17 cellular contexts compared by ENCODE assay signal in genomic region chr10:33098966-33099663, GRCh38.
DNase-seq lines count a peak whose midpoint lies in the region; ATAC-seq and TF ChIP-seq lines count a peak whose summit lies in the region.
"Had no signal": no experiment of that assay in that cellular context is flagged by ENCODE, and none has a peak within 500 bp of the region (broad histone marks: within the 10 kb centered on the region; RNA-seq: fewer than 3 reads in every experiment).

No MANE protein-coding gene starts in this region.

- peak overlapping the region; percentile 71 for H3K18ac ChIP-seq in neuronal stem cell (ENCODE audit: low read length)

- DNase-seq in activated CD4-positive, alpha-beta T cell treated with anti-CD3 and anti-CD28 coated beads for 36 hours: no peak
- DNase-seq in activated CD4-positive, alpha-beta T cell treated with anti-CD3 and anti-CD28 coated beads for 4 hours: no peak
- no peak for DNase-seq in T-helper 2 cell treated with Interferon-gamma antibody and Interleukin-4, amounts not matched to agents 5 μg/mL and 100 μg/mL, for 36 hours (ENCODE audit: low spot score)
- DNase-seq in neuronal stem cell (ENCODE audit: low spot score) (no peak), NCI-H1930 (lab: John Stamatoyannopoulos, UW) (no peak), gastrocnemius medialis (no peak)
- no peak for DNase-seq in effector CD8-positive, alpha-beta T cell (lab: John Stamatoyannopoulos, UW)
- DNase-seq: amniotic stem cell, dorsolateral prefrontal cortex, kidney glomerular epithelial cell, NCI-H1436, NCI-H69 had no signal

- H3K14ac ChIP-seq in neuronal stem cell (ENCODE audit: low read length): no peak overlapping the region

- H2AFZ ChIP-seq in neuronal stem cell (ENCODE audit: low read length): no peak overlapping the region

- no peak overlapping the region for H3K23ac ChIP-seq in neuronal stem cell (ENCODE audit: low read depth, low read length, poor library complexity)

- no peaks in the 10 kb centered on the region for H3K79me1 ChIP-seq in neuronal stem cell (ENCODE audit: low read depth, low read length)

- CTCF ChIA-PET in activated CD4-positive, alpha-beta T cell treated with anti-CD3 and anti-CD28 coated beads for 36 hours (lab: Charles Lee): interaction anchor here (0.6 kb wide), 1 partner anchor 39 kb away, joined by 3 read pairs; no protein-coding TSS in a partner anchor

- H2BK5ac ChIP-seq in neuronal stem cell (ENCODE audit: low read length): no peak overlapping the region

- H3K4me3 Mint-ChIP-seq in activated CD4-positive, alpha-beta T cell treated with anti-CD3 and anti-CD28 coated beads for 36 hours: no peak overlapping the region
- peak overlapping the region; percentile 51 for H3K4me3 Mint-ChIP-seq in T-helper 2 cell treated with Interferon-gamma antibody and Interleukin-4, amounts not matched to agents 5 μg/mL and 100 μg/mL, for 36 hours
- H3K4me3 Mint-ChIP-seq: nephron had no signal

- no CpG with 5 or more reads among the region's 4 CpGs for WGBS in neuronal stem cell (ENCODE audit: extremely low coverage in 2 of 2, insufficient read length in 2 of 2, insufficient replicate concordance in 1 of 2), 2 donors

- H3K4me2 ChIP-seq in neuronal stem cell (ENCODE audit: insufficient read depth, low read length, poor library complexity, severe bottlenecking): no peak overlapping the region

- no peak overlapping the region for H2BK12ac ChIP-seq in neuronal stem cell (ENCODE audit: low read length)

- H2AK5ac ChIP-seq in neuronal stem cell (ENCODE audit: low read depth, low read length): no peak overlapping the region

- in situ Hi-C loops in gastrocnemius medialis (cut with MboI; ENCODE audit: low sequenced_read_pairs in 4 of 4): no loop called here

- H3K27me3 Mint-ChIP-seq in activated CD4-positive, alpha-beta T cell treated with anti-CD3 and anti-CD28 coated beads for 36 hours: peaks cover 3% of the 10 kb centered on the region
- no peaks in the 10 kb centered on the region for H3K27me3 Mint-ChIP-seq in T-helper 2 cell treated with Interferon-gamma antibody and Interleukin-4, amounts not matched to agents 5 μg/mL and 100 μg/mL, for 36 hours (ENCODE audit: low read depth)

- H3K27me3 ChIP-seq in neuronal stem cell (ENCODE audit: control insufficient read depth in 3 of 3, insufficient read depth in 3 of 3, low read depth in 1 of 3, low read length in 3 of 3) (no peaks in the 10 kb centered on the region), gastrocnemius medialis (no peaks in the 10 kb centered on the region)
- H3K27me3 ChIP-seq: gastroesophageal sphincter, SJSA1, tibial nerve had no signal

- peaks cover 12% of the 10 kb centered on the region for H3K9me3 Mint-ChIP-seq in activated CD4-positive, alpha-beta T cell treated with anti-CD3 and anti-CD28 coated beads for 36 hours (ENCODE audit: low read depth)
- peaks cover 46% of the 10 kb centered on the region for H3K9me3 Mint-ChIP-seq in T-helper 2 cell treated with Interferon-gamma antibody and Interleukin-4, amounts not matched to agents 5 μg/mL and 100 μg/mL, for 36 hours

- peak overlapping the region; percentile 45 for H3K27ac Mint-ChIP-seq in activated CD4-positive, alpha-beta T cell treated with anti-CD3 and anti-CD28 coated beads for 36 hours
- peak overlapping the region; percentile 67 for H3K27ac Mint-ChIP-seq in T-helper 2 cell treated with Interferon-gamma antibody and Interleukin-4, amounts not matched to agents 5 μg/mL and 100 μg/mL, for 36 hours
- H3K27ac Mint-ChIP-seq: nephron had no signal

- TF ChIP-seq POLR2A in gastrocnemius medialis (IDR thresholded peaks at IDR 0.05): no peak

- no peak overlapping the region for H3K27ac ChIP-seq in neuronal stem cell (replicated peaks; ENCODE audit: low read length)
- no peak overlapping the region for H3K27ac ChIP-seq in gastrocnemius medialis
- H3K27ac ChIP-seq: dorsolateral prefrontal cortex, gastroesophageal sphincter, SJSA1, tibial nerve had no signal

- H3K4me1 Mint-ChIP-seq in activated CD4-positive, alpha-beta T cell treated with anti-CD3 and anti-CD28 coated beads for 36 hours: peaks cover 42% of the 10 kb centered on the region
- H3K4me1 Mint-ChIP-seq in T-helper 2 cell treated with Interferon-gamma antibody and Interleukin-4, amounts not matched to agents 5 μg/mL and 100 μg/mL, for 36 hours (ENCODE audit: low read depth): peaks cover 18% of the 10 kb centered on the region
- H3K4me1 Mint-ChIP-seq: nephron had no signal

- no peak overlapping the region for H2BK120ac ChIP-seq in neuronal stem cell (ENCODE audit: low read depth, low read length)

- POLR2A ChIA-PET in activated CD4-positive, alpha-beta T cell treated with anti-CD3 and anti-CD28 coated beads for 36 hours (lab: Charles Lee): no interaction called here

- peaks cover 0 to 3% of the 10 kb centered on the region in 2 donors for H3K4me1 ChIP-seq in neuronal stem cell (ENCODE audit: control insufficient read depth in 2 of 2, insufficient read depth in 1 of 2, low read depth in 1 of 2, low read length in 2 of 2)
- no peaks in the 10 kb centered on the region for H3K4me1 ChIP-seq in gastrocnemius medialis
- H3K4me1 ChIP-seq: gastroesophageal sphincter, SJSA1 had no signal

- no peak overlapping the region for H3K4ac ChIP-seq in neuronal stem cell (ENCODE audit: low read length)

- intact Hi-C loops in activated CD4-positive, alpha-beta T cell treated with anti-CD3 and anti-CD28 coated beads for 36 hours (cut with DNase I, micrococcal nuclease): no loop called here
- intact Hi-C loops in gastrocnemius medialis (cut with DNase I; ENCODE audit: low total_unique reads): no loop called here

- H4K8ac ChIP-seq in neuronal stem cell (ENCODE audit: low read depth, low read length): no peak overlapping the region

- H3K4me3 ChIP-seq in neuronal stem cell (ENCODE audit: low read length in 2 of 2) (no peak overlapping the region), gastrocnemius medialis (no peak overlapping the region)
- H3K4me3 ChIP-seq: dorsolateral prefrontal cortex, gastroesophageal sphincter, SJSA1, tibial nerve had no signal

- no peak for ATAC-seq in activated CD4-positive, alpha-beta T cell treated with anti-CD3 and anti-CD28 coated beads for 36 hours
- ATAC-seq in HG02884 (IDR thresholded peaks at IDR 0.05; ENCODE audit: unreplicated experiment) (peak; percentile 32), gastrocnemius medialis (no peak)
- ATAC-seq: gastroesophageal sphincter had no signal

- no peak overlapping the region for H3K9ac ChIP-seq in neuronal stem cell (ENCODE audit: low read depth, low read length, poor library complexity)

- no peak for TF ChIP-seq CTCF in gastrocnemius medialis (IDR thresholded peaks at IDR 0.05 in 4 of 5, conservative IDR thresholded peaks at IDR 0.05 in 1 of 5)

- H3K9me3 ChIP-seq in neuronal stem cell (replicated peaks in 1 of 2; ENCODE audit: control insufficient read depth in 2 of 2, insufficient read depth in 1 of 2, low read depth in 1 of 2, low read length in 2 of 2) (peaks cover 6 to 18% of the 10 kb centered on the region in 2 donors), gastrocnemius medialis (no peaks in the 10 kb centered on the region)
- H3K9me3 ChIP-seq: gastroesophageal sphincter had no signal

- no peak overlapping the region for H2BK15ac ChIP-seq in neuronal stem cell (ENCODE audit: low read length)

- H4K91ac ChIP-seq in neuronal stem cell (ENCODE audit: low read depth, low read length, poor library complexity): no peak overlapping the region

- peaks cover 11% of the 10 kb centered on the region for H3K36me3 Mint-ChIP-seq in activated CD4-positive, alpha-beta T cell treated with anti-CD3 and anti-CD28 coated beads for 36 hours (ENCODE audit: low read depth)
- peaks cover 11% of the 10 kb centered on the region for H3K36me3 Mint-ChIP-seq in T-helper 2 cell treated with Interferon-gamma antibody and Interleukin-4, amounts not matched to agents 5 μg/mL and 100 μg/mL, for 36 hours (ENCODE audit: low read depth)

- H3K36me3 ChIP-seq in neuronal stem cell (replicated peaks in 1 of 2; ENCODE audit: control insufficient read depth in 2 of 2, insufficient read depth in 2 of 2, low read length in 2 of 2) (no peaks in the 10 kb centered on the region), gastrocnemius medialis (no peaks in the 10 kb centered on the region)
- H3K36me3 ChIP-seq: gastroesophageal sphincter, SJSA1, tibial nerve had no signal
